ENCODE assay signal across 9 cellular contexts in genomic region chr2:38515155-38516074, GRCh38.
DNase-seq lines count a peak whose midpoint lies in the region; ATAC-seq and TF ChIP-seq lines count a peak whose summit lies in the region.
"Had no signal": no experiment of that assay in that cellular context is flagged by ENCODE, and none has a peak within 500 bp of the region (broad histone marks: within the 10 kb centered on the region; RNA-seq: fewer than 3 reads in every experiment).

No MANE protein-coding gene starts in this region.

- H3K36me3 Mint-ChIP-seq in mesothelial cell of epicardium (no peaks in the 10 kb centered on the region), type B pancreatic cell (no peaks in the 10 kb centered on the region)

- H3F3A ChIP-seq in PC-3 (ENCODE audit: low read length, unreplicated experiment) = no peaks in the 10 kb centered on the region

- H3K9me2 ChIP-seq in PC-3 (replicated peaks; ENCODE audit: low read length) = no peaks in the 10 kb centered on the region

- POLR2A ChIA-PET in PC-3 (lab: Charles Lee; ENCODE audit: unreplicated experiment) = interaction anchor here (0.6 kb wide), 1 partner anchor 121 kb away, joined by 13 read pairs; no protein-coding TSS in a partner anchor

- H3K4me3 Mint-ChIP-seq in mesothelial cell of epicardium = peak overlapping the region; percentile 46
- H3K4me3 Mint-ChIP-seq in type B pancreatic cell = peak overlapping the region; percentile 61
- H3K4me3 Mint-ChIP-seq: stimulated activated naive CD8-positive, alpha-beta T cell treated with anti-CD3 and anti-CD28 coated beads, Interleukin-15, amount 100 ng/mL, for 72 hours had no signal

- H3K79me2 ChIP-seq in PC-3 (ENCODE audit: low read length) = no peaks in the 10 kb centered on the region

- ATAC-seq in PC-3 (peak; percentile 93), GM21576 (IDR thresholded peaks at IDR 0.05; ENCODE audit: unreplicated experiment) (no peak)
- ATAC-seq: stimulated activated naive CD8-positive, alpha-beta T cell treated with anti-CD3 and anti-CD28 coated beads, Interleukin-15, amount 100 ng/mL, for 72 hours had no signal

- peak; percentile 85 for DNase-seq in PC-3
- peak; percentile 51 for DNase-seq in epidermal melanocyte (ENCODE audit: insufficient read length, low spot score)
- peak in 1 of 2 experiments; percentile 56 for DNase-seq in mesothelial cell of epicardium (ENCODE audit: low spot score in 2 of 2, unreplicated experiment in 2 of 2)
- no peak for DNase-seq in type B pancreatic cell (ENCODE audit: extremely low spot score, unreplicated experiment)
- DNase-seq in NCI-H2081 treated with DMSO at 0.1 percent for 48 hours (lab: John Stamatoyannopoulos, UW) = no peak
- DNase-seq in NOMO-1 treated with DMSO at 0.1 percent for 48 hours (lab: John Stamatoyannopoulos, UW; ENCODE audit: unreplicated experiment) = no peak
- no peak for DNase-seq in NOMO-1 (lab: John Stamatoyannopoulos, UW; ENCODE audit: unreplicated experiment in 2 of 2)
- DNase-seq: stimulated activated naive CD8-positive, alpha-beta T cell treated with anti-CD3 and anti-CD28 coated beads, Interleukin-15, amount 100 ng/mL, for 72 hours had no signal

- no peaks in the 10 kb centered on the region for H3K27me3 ChIP-seq in PC-3 (ENCODE audit: low read length)

- peak overlapping the region; percentile 74 for H3K4me2 ChIP-seq in PC-3 (ENCODE audit: low read length)

- peak overlapping the region; percentile 84 for H3K27ac ChIP-seq in PC-3 (ENCODE audit: low read length)

- TSS peak; percentile 92 for BruUV-seq in PC-3 (replicated peaks; lab: Mats Ljungman, UMichigan)

- H4K20me1 ChIP-seq in PC-3 (ENCODE audit: low read length) = no peaks in the 10 kb centered on the region

- CTCF ChIA-PET in PC-3 (lab: Charles Lee) = no interaction called here

- H3K36me3 ChIP-seq in PC-3 (ENCODE audit: low read depth, low read length) = no peaks in the 10 kb centered on the region

- TF ChIP-seq CTCF in PC-3 (conservative IDR thresholded peaks at IDR 0.05; ENCODE audit: low read depth, low read length) = no peak
- no peak for TF ChIP-seq CTCF in mesothelial cell of epicardium (IDR thresholded peaks at IDR 0.05; ENCODE audit: unreplicated experiment)
- TF ChIP-seq CTCF in type B pancreatic cell (conservative IDR thresholded peaks at IDR 0.05) = no peak

- H3K9me3 Mint-ChIP-seq in mesothelial cell of epicardium = peaks cover 7% of the 10 kb centered on the region
- no peaks in the 10 kb centered on the region for H3K9me3 Mint-ChIP-seq in type B pancreatic cell
- H3K9me3 Mint-ChIP-seq: stimulated activated naive CD8-positive, alpha-beta T cell treated with anti-CD3 and anti-CD28 coated beads, Interleukin-15, amount 100 ng/mL, for 72 hours had no signal

- H3K4me1 ChIP-seq in PC-3 (ENCODE audit: insufficient read depth, low read length) = peaks cover 19% of the 10 kb centered on the region; the same call in 1 of the 2 replicates

- H3K9me3 ChIP-seq in PC-3 (ENCODE audit: low read length) = no peaks in the 10 kb centered on the region

- H3K27me3 Mint-ChIP-seq in mesothelial cell of epicardium (ENCODE audit: low read depth) (peaks cover 2% of the 10 kb centered on the region), type B pancreatic cell (no peaks in the 10 kb centered on the region)
- H3K27me3 Mint-ChIP-seq: stimulated activated naive CD8-positive, alpha-beta T cell treated with anti-CD3 and anti-CD28 coated beads, Interleukin-15, amount 100 ng/mL, for 72 hours had no signal

- H2AFZ ChIP-seq in PC-3 (ENCODE audit: low read length) = peak overlapping the region; percentile 71

- H3K27ac Mint-ChIP-seq in mesothelial cell of epicardium = peak overlapping the region; percentile 96
- peak overlapping the region; percentile 79 for H3K27ac Mint-ChIP-seq in type B pancreatic cell
- H3K27ac Mint-ChIP-seq: stimulated activated naive CD8-positive, alpha-beta T cell treated with anti-CD3 and anti-CD28 coated beads, Interleukin-15, amount 100 ng/mL, for 72 hours had no signal

- peak overlapping the region; percentile 50 for H3K4me3 ChIP-seq in PC-3 (ENCODE audit: low read length)

- peak overlapping the region; percentile 57 for H3K9ac ChIP-seq in PC-3 (ENCODE audit: low read length)

- H3K4me1 Mint-ChIP-seq in mesothelial cell of epicardium (peaks cover 23% of the 10 kb centered on the region), type B pancreatic cell (ENCODE audit: unreplicated experiment) (no peaks in the 10 kb centered on the region)
- H3K4me1 Mint-ChIP-seq: stimulated activated naive CD8-positive, alpha-beta T cell treated with anti-CD3 and anti-CD28 coated beads, Interleukin-15, amount 100 ng/mL, for 72 hours had no signal

- intact Hi-C loops in PC-3 (cut with micrococcal nuclease) = loop anchor here (10.0 kb wide), 1 partner anchor 141 kb away; the partner anchor contains the start of gene ATL2

Comparison
In these comparisons a context has a peak if more than half of its experiments do, and no peak if none do; other contexts are left out.
1. DNase-seq: peak in PC-3 (single experiment) and epidermal melanocyte (single experiment); none in type B pancreatic cell (single experiment), NCI-H2081 treated with DMSO at 0.1 percent for 48 hours (single experiment), NOMO-1 treated with DMSO at 0.1 percent for 48 hours (single experiment) and NOMO-1 (0 of 2).